16 cellular contexts compared by ENCODE assay signal in the genomic region with DNA sequence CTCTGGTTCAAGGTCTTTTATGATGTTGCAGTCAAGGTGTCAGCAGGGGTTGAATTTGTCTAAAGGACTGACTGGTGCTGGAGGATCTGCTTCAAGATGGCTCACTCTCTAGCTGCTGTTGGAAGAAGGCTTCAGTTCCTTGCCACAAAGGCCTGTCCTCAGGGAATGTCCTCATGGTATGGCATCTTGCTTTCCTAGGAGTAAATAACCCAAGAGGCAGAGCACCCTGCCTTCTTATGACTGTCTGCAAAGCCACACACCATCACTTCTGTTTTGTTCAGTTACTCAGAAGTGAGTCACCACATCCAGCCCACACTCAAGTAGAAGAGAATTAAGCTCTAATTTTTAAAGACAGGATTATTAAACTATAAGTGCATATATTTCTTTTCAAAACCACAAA. TPM values are rescaled to one million over a fixed set of nuclear protein-coding genes. Genes with fewer than 3 reads are reported as not detected.
A peak's percentile ranks its signal among the peaks of the same experiment; 100 is the strongest.
DNase-seq lines count a peak whose midpoint lies in the region; ATAC-seq lines count a peak whose summit lies in the region.
"Had no signal": no experiment of that assay in that cellular context is flagged by ENCODE, and none has a peak within 500 bp of the region (broad histone marks: within the 10 kb centered on the region; RNA-seq: fewer than 3 reads in every experiment).

No MANE protein-coding gene starts in this region.

- no peaks in the 10 kb centered on the region for H3K9me3 Mint-ChIP-seq in activated naive CD4-positive, alpha-beta T cell treated with anti-CD3 and anti-CD28 coated beads, Interleukin-2, amount 10 ng/mL, durations not matched to agents 7 days and 5 days
- H3K9me3 Mint-ChIP-seq in stimulated activated naive CD8-positive, alpha-beta T cell treated with anti-CD3 and anti-CD28 coated beads, Interleukin-15, amount 100 ng/mL, for 72 hours, result no peaks in the 10 kb centered on the region
- H3K9me3 Mint-ChIP-seq: activated T-helper 1 cell treated with anti-CD3 and anti-CD28 coated beads, Interleukin-12 subunit alpha, Interleukin-12 subunit beta, Interleukin-2, Interleukin-4 antibody, amounts not matched to agents 30 ng/mL and 10 ng/mL and 1 ng/mL, durations not matched to agents 14 hours and 24 hours and 36 hours had no signal

- no peaks in the 10 kb centered on the region for H3K36me3 Mint-ChIP-seq in activated naive CD4-positive, alpha-beta T cell treated with anti-CD3 and anti-CD28 coated beads, Interleukin-2, amount 10 ng/mL, durations not matched to agents 7 days and 5 days

- no peaks in the 10 kb centered on the region for H3K36me3 ChIP-seq in SJSA1
- H3K36me3 ChIP-seq: heart right ventricle, tibial artery had no signal

- H3K27me3 Mint-ChIP-seq in activated naive CD4-positive, alpha-beta T cell treated with anti-CD3 and anti-CD28 coated beads, Interleukin-2, amount 10 ng/mL, durations not matched to agents 7 days and 5 days, result peaks cover 4% of the 10 kb centered on the region
- no peaks in the 10 kb centered on the region for H3K27me3 Mint-ChIP-seq in stimulated activated naive CD8-positive, alpha-beta T cell treated with anti-CD3 and anti-CD28 coated beads, Interleukin-15, amount 100 ng/mL, for 72 hours

- peak; percentile 51 for ATAC-seq in esophagus mucosa
- ATAC-seq in stimulated activated naive CD8-positive, alpha-beta T cell treated with anti-CD3 and anti-CD28 coated beads, Interleukin-15, amount 100 ng/mL, for 72 hours, result peak; percentile 66
- ATAC-seq: heart right ventricle had no signal

- no peaks in the 10 kb centered on the region; the same call in 1 of the 2 replicates for H3K9me3 ChIP-seq in SJSA1 (replicated peaks)
- H3K9me3 ChIP-seq: tibial artery had no signal

- H3K4me1 Mint-ChIP-seq in activated naive CD4-positive, alpha-beta T cell treated with anti-CD3 and anti-CD28 coated beads, Interleukin-2, amount 10 ng/mL, durations not matched to agents 7 days and 5 days, result peaks cover 3% of the 10 kb centered on the region
- H3K4me1 Mint-ChIP-seq in stimulated activated naive CD8-positive, alpha-beta T cell treated with anti-CD3 and anti-CD28 coated beads, Interleukin-15, amount 100 ng/mL, for 72 hours, result peaks cover 18% of the 10 kb centered on the region

- peaks cover 26% of the 10 kb centered on the region for H3K4me1 ChIP-seq in SJSA1 (replicated peaks)
- H3K4me1 ChIP-seq: heart right ventricle, tibial artery had no signal

- no peak overlapping the region for H3K4me3 ChIP-seq in SJSA1
- H3K4me3 ChIP-seq: heart right ventricle, lung, tibial artery had no signal

- peak; percentile 3 for DNase-seq in activated naive CD4-positive, alpha-beta T cell treated with Interleukin-2 at 50 U/mL for 16 hours
- DNase-seq in activated naive CD4-positive, alpha-beta T cell treated with anti-CD3 and anti-CD28 coated beads, Interleukin-2, amount 10 ng/mL, durations not matched to agents 7 days and 5 days, result no peak
- DNase-seq in SJSA1 (ENCODE audit: low read depth in 1 of 2, low spot score in 2 of 2) (peak; percentile 73 to 78), NCI-H1092 treated with DMSO at 0.1 percent for 48 hours (lab: John Stamatoyannopoulos, UW) (no peak), NCI-H2171 (lab: John Stamatoyannopoulos, UW) (no peak), NCI-H2029 treated with DMSO at 0.1 percent for 48 hours (lab: John Stamatoyannopoulos, UW) (no peak)
- no peak for DNase-seq in stimulated activated naive CD8-positive, alpha-beta T cell treated with anti-CD3 and anti-CD28 coated beads, Interleukin-15, amount 100 ng/mL, for 72 hours
- DNase-seq: GDM1, heart right ventricle, NCI-H1930, posterior cingulate gyrus, tibial artery had no signal

- peak overlapping the region; percentile 61 for H3K27ac ChIP-seq in SJSA1
- H3K27ac ChIP-seq: heart right ventricle, tibial artery had no signal

- no peak overlapping the region for H3K4me3 Mint-ChIP-seq in activated naive CD4-positive, alpha-beta T cell treated with anti-CD3 and anti-CD28 coated beads, Interleukin-2, amount 10 ng/mL, durations not matched to agents 7 days and 5 days
- no peak overlapping the region for H3K4me3 Mint-ChIP-seq in stimulated activated naive CD8-positive, alpha-beta T cell treated with anti-CD3 and anti-CD28 coated beads, Interleukin-15, amount 100 ng/mL, for 72 hours
- H3K4me3 Mint-ChIP-seq: activated T-helper 1 cell treated with anti-CD3 and anti-CD28 coated beads, Interleukin-12 subunit alpha, Interleukin-12 subunit beta, Interleukin-2, Interleukin-4 antibody, amounts not matched to agents 30 ng/mL and 10 ng/mL and 1 ng/mL, durations not matched to agents 14 hours and 24 hours and 36 hours had no signal

- no peaks in the 10 kb centered on the region for H3K27me3 ChIP-seq in SJSA1 (replicated peaks)
- H3K27me3 ChIP-seq: tibial artery had no signal

- CTCF ChIA-PET in activated naive CD4-positive, alpha-beta T cell treated with anti-CD3 and anti-CD28 coated beads, Interleukin-2, amount 10 ng/mL, durations not matched to agents 7 days and 5 days (lab: Charles Lee), result no interaction called here

- no peak overlapping the region for H3K27ac Mint-ChIP-seq in activated naive CD4-positive, alpha-beta T cell treated with anti-CD3 and anti-CD28 coated beads, Interleukin-2, amount 10 ng/mL, durations not matched to agents 7 days and 5 days
- H3K27ac Mint-ChIP-seq in stimulated activated naive CD8-positive, alpha-beta T cell treated with anti-CD3 and anti-CD28 coated beads, Interleukin-15, amount 100 ng/mL, for 72 hours, result no peak overlapping the region
- H3K27ac Mint-ChIP-seq: activated T-helper 1 cell treated with anti-CD3 and anti-CD28 coated beads, Interleukin-12 subunit alpha, Interleukin-12 subunit beta, Interleukin-2, Interleukin-4 antibody, amounts not matched to agents 30 ng/mL and 10 ng/mL and 1 ng/mL, durations not matched to agents 14 hours and 24 hours and 36 hours had no signal

RNA-seq across cellular contexts. Expression of a gene that starts 45.2 kb away (rescaled TPM):
- 0.24 TPM in 1 of 2 replicates, not detected in the other for total RNA-seq in SJSA1 (2014; rRNA removed; shearing (Covaris generic))
- 0.16 TPM for total RNA-seq in esophagus mucosa
- total RNA-seq: activated T-helper 1 cell treated with anti-CD3 and anti-CD28 coated beads, Interleukin-12 subunit alpha, Interleukin-12 subunit beta, Interleukin-2, Interleukin-4 antibody, amounts not matched to agents 30 ng/mL and 10 ng/mL and 1 ng/mL, durations not matched to agents 14 hours and 24 hours and 36 hours; dermis microvascular lymphatic vessel endothelial cell had no signal

Comparison
In these comparisons a context has a peak if more than half of its experiments do, and no peak if none do; other contexts are left out.
1. DNase-seq: peak in activated naive CD4-positive, alpha-beta T cell treated with Interleukin-2 at 50 U/mL for 16 hours (single experiment) and SJSA1 (2 of 2); none in activated naive CD4-positive, alpha-beta T cell treated with anti-CD3 and anti-CD28 coated beads, Interleukin-2, amount 10 ng/mL, durations not matched to agents 7 days and 5 days (single experiment), stimulated activated naive CD8-positive, alpha-beta T cell treated with anti-CD3 and anti-CD28 coated beads, Interleukin-15, amount 100 ng/mL, for 72 hours (0 of 2), NCI-H1092 treated with DMSO at 0.1 percent for 48 hours (single experiment), NCI-H2171 (single experiment) and NCI-H2029 treated with DMSO at 0.1 percent for 48 hours (single experiment).